ENCODE assay signal across 8 cellular contexts in genomic region chr17:44199553-44200477, GRCh38.
A peak's percentile ranks its signal among the peaks of the same experiment; 100 is the strongest.
DNase-seq lines count a peak whose midpoint lies in the region; ATAC-seq lines count a peak whose summit lies in the region.

Gene ATXN7L3, minus strand, starts transcription at chr17:44199884. Its CDS starts 1,814 bp downstream, at chr17:44198070.

- ATAC-seq in GM19023 (IDR thresholded peaks at IDR 0.05; ENCODE audit: unreplicated experiment): peak; percentile 61
- ATAC-seq in HG03196 (IDR thresholded peaks at IDR 0.05; ENCODE audit: unreplicated experiment): peak; percentile 65

- DNase-seq in AG08396 (ENCODE audit: low spot score) (peak; percentile 99), NCI-H446 (lab: John Stamatoyannopoulos, UW) (peak; percentile 92 to 98), islet precursor cell (peak; percentile 100)
- DNase-seq in activated CD4-positive, CD25-positive, alpha-beta regulatory T cell treated with anti-CD3 and anti-CD28 coated beads, Interleukin-2, amount 50 U/mL, for 16 hours (ENCODE audit: low read depth, low spot score): peak; percentile 99
- peak; percentile 96 for DNase-seq in central memory CD4-positive, alpha-beta T cell
- peak; percentile 100 for DNase-seq in stimulated activated CD4-positive, alpha-beta T cell treated with anti-CD3 and anti-CD28 coated beads, Interleukin-12 subunit alpha, Interleukin-12 subunit beta, amount 100 ng/mL, for 4 hours

Comparison
In these comparisons a context has a peak if more than half of its experiments do, and no peak if none do; other contexts are left out.
1. Peak in every context shown above with its lines: DNase-seq and ATAC-seq.